Comparison of ENCODE assay signal across 20 cellular contexts in the genomic region with DNA sequence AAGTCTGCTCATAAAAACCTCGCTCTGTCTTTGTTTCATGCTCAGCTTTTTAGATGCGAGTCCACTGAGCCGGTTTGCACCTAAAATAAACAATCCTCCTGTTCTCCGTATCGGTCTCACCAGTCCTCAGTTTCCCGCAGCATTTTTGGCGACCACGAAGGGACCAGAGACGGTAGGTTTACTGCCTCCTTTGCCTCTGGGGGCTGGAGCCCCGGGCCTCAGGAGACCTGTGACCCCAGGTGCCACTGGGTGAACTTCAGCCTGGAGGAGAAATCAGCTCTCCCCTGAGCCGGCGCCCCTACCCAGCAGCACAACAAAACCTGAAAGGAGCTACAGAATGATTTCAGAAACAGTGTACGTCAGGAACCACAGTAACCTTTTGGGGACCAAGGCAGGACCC. TPM values are rescaled to one million over a fixed set of nuclear protein-coding genes. Genes with fewer than 3 reads are reported as not detected.
DNase-seq lines count a peak whose midpoint lies in the region; ATAC-seq and TF ChIP-seq lines count a peak whose summit lies in the region.
"Had no signal": no experiment of that assay in that cellular context is flagged by ENCODE, and none has a peak within 500 bp of the region (broad histone marks: within the 10 kb centered on the region; RNA-seq: fewer than 3 reads in every experiment).

No MANE protein-coding gene starts in this region.

- H4K91ac ChIP-seq in neuronal stem cell (ENCODE audit: low read depth, low read length, poor library complexity) = no peak overlapping the region

- TF ChIP-seq CTCF in body of pancreas (IDR thresholded peaks at IDR 0.05) = no peak
- no peak for TF ChIP-seq CTCF in type B pancreatic cell (conservative IDR thresholded peaks at IDR 0.05)
- TF ChIP-seq CTCF in nephron progenitor cell (IDR thresholded peaks at IDR 0.05) = no peak

- H2BK5ac ChIP-seq in neuronal stem cell (ENCODE audit: low read length) = no peak overlapping the region

- H3K36me3 ChIP-seq in body of pancreas (replicated peaks in 1 of 2; ENCODE audit: insufficient read depth in 1 of 2, low read depth in 2 of 2) (no peaks in the 10 kb centered on the region), neuronal stem cell (replicated peaks in 1 of 2; ENCODE audit: control insufficient read depth in 2 of 2, insufficient read depth in 2 of 2, low read length in 2 of 2) (no peaks in the 10 kb centered on the region), GM23248 (ENCODE audit: low read depth) (no peaks in the 10 kb centered on the region)

- peak overlapping the region; percentile 91 for H3K27ac Mint-ChIP-seq in type B pancreatic cell
- H3K27ac Mint-ChIP-seq in nephron progenitor cell = no peak overlapping the region
- H3K27ac Mint-ChIP-seq: CD4-positive, alpha-beta T cell had no signal

- no peak overlapping the region for H3K4ac ChIP-seq in neuronal stem cell (ENCODE audit: low read length)

- no peak overlapping the region for H2BK15ac ChIP-seq in neuronal stem cell (ENCODE audit: low read length)

- H2AK5ac ChIP-seq in neuronal stem cell (ENCODE audit: low read depth, low read length) = no peak overlapping the region

- TF ChIP-seq POLR2A in body of pancreas (IDR thresholded peaks at IDR 0.05) = no peak

- no peaks in the 10 kb centered on the region for H3K27me3 Mint-ChIP-seq in type B pancreatic cell
- H3K27me3 Mint-ChIP-seq in nephron progenitor cell (ENCODE audit: low read depth, poor library complexity) = peaks cover 12% of the 10 kb centered on the region

- no peaks in the 10 kb centered on the region for H4K20me1 ChIP-seq in GM23248 (ENCODE audit: insufficient read depth)

- no peak overlapping the region for H2BK120ac ChIP-seq in neuronal stem cell (ENCODE audit: low read depth, low read length)

- H3K14ac ChIP-seq in neuronal stem cell (ENCODE audit: low read length) = peak overlapping the region; percentile 14

- H2BK12ac ChIP-seq in neuronal stem cell (ENCODE audit: low read length) = no peak overlapping the region

- peaks cover 36% of the 10 kb centered on the region for H3K4me1 Mint-ChIP-seq in type B pancreatic cell (ENCODE audit: unreplicated experiment)
- peaks cover 73% of the 10 kb centered on the region for H3K4me1 Mint-ChIP-seq in nephron progenitor cell

- no peak overlapping the region for H3K9ac ChIP-seq in neuronal stem cell (ENCODE audit: low read depth, low read length, poor library complexity)
- no peak overlapping the region for H3K9ac ChIP-seq in GM23248
- H3K9ac ChIP-seq: KMS-11 had no signal

- H3K18ac ChIP-seq in neuronal stem cell (ENCODE audit: low read length) = no peak overlapping the region

- H3K9me3 ChIP-seq in body of pancreas = no peaks in the 10 kb centered on the region
- peaks cover 2 to 3% of the 10 kb centered on the region in 2 donors for H3K9me3 ChIP-seq in neuronal stem cell (replicated peaks in 1 of 2; ENCODE audit: control insufficient read depth in 2 of 2, insufficient read depth in 1 of 2, low read depth in 1 of 2, low read length in 2 of 2)
- no peaks in the 10 kb centered on the region for H3K9me3 ChIP-seq in GM23248 (ENCODE audit: low read depth)
- H3K9me3 ChIP-seq: Caco-2 had no signal

- WGBS in body of pancreas, 2 donors = 32 to 36% methylated on average over 13 of the region's 13 CpGs
- WGBS in neuronal stem cell (ENCODE audit: extremely low coverage in 2 of 2, insufficient read length in 2 of 2, insufficient replicate concordance in 1 of 2), 2 donors = no CpG with 5 or more reads among the region's 13 CpGs
- WGBS in GM23248 (ENCODE audit: low coverage in 1 of 2, low lambda C conversion rate in 2 of 2, missing lambda C conversion rate in 2 of 2), 2 experiments = 60 to 62% methylated on average over 13 of the region's 13 CpGs

- H2AFZ ChIP-seq in neuronal stem cell (ENCODE audit: low read length) (no peak overlapping the region), GM23248 (no peak overlapping the region)

- H3K9me3 Mint-ChIP-seq in type B pancreatic cell (no peaks in the 10 kb centered on the region), nephron progenitor cell (peaks cover 3% of the 10 kb centered on the region)
- H3K9me3 Mint-ChIP-seq: CD4-positive, alpha-beta T cell had no signal

- intact Hi-C loops in body of pancreas (cut with DNase I) = no loop called here

- H3F3A ChIP-seq in GM23248 (ENCODE audit: insufficient read depth) = no peaks in the 10 kb centered on the region

- peaks cover 85% of the 10 kb centered on the region for H3K4me1 ChIP-seq in body of pancreas
- peaks cover 0 to 10% of the 10 kb centered on the region in 2 donors for H3K4me1 ChIP-seq in neuronal stem cell (ENCODE audit: control insufficient read depth in 2 of 2, insufficient read depth in 1 of 2, low read depth in 1 of 2, low read length in 2 of 2)
- no peaks in the 10 kb centered on the region; the same call in 1 of the 2 replicates for H3K4me1 ChIP-seq in GM23248 (ENCODE audit: insufficient read depth)

- H3K4me2 ChIP-seq in neuronal stem cell (ENCODE audit: insufficient read depth, low read length, poor library complexity, severe bottlenecking) = no peak overlapping the region
- no peak overlapping the region for H3K4me2 ChIP-seq in GM23248 (ENCODE audit: unreplicated experiment)
- H3K4me2 ChIP-seq: KMS-11 had no signal

- H3K4me3 Mint-ChIP-seq in type B pancreatic cell (no peak overlapping the region), nephron progenitor cell (no peak overlapping the region)
- H3K4me3 Mint-ChIP-seq: CD4-positive, alpha-beta T cell had no signal

- no peak overlapping the region for H3K23ac ChIP-seq in neuronal stem cell (ENCODE audit: low read depth, low read length, poor library complexity)

- H3K27me3 ChIP-seq in body of pancreas (no peaks in the 10 kb centered on the region), neuronal stem cell (ENCODE audit: control insufficient read depth in 3 of 3, insufficient read depth in 3 of 3, low read depth in 1 of 3, low read length in 3 of 3) (no peaks in the 10 kb centered on the region), GM23248 (replicated peaks; ENCODE audit: insufficient read depth) (peaks cover 10% of the 10 kb centered on the region)

- H3K9me2 ChIP-seq in GM23248 (ENCODE audit: insufficient read depth) = no peaks in the 10 kb centered on the region

- H3K79me2 ChIP-seq in GM23248 (ENCODE audit: insufficient read depth) = no peaks in the 10 kb centered on the region

- ATAC-seq in body of pancreas = no peak

- in situ Hi-C loops in GM23248 (cut with MboI) = no loop called here
- in situ Hi-C loops in KBM-7 (cut with MboI; ENCODE audit: low pct_unique_long_range_greater_than_20kb, low sequenced_read_pairs) = no loop called here

- H3K79me1 ChIP-seq in neuronal stem cell (ENCODE audit: low read depth, low read length) = no peaks in the 10 kb centered on the region

- H3K27ac ChIP-seq in body of pancreas (peak overlapping the region in 3 of 4 donors; percentile 75 to 90 (median 80)), neuronal stem cell (replicated peaks; ENCODE audit: low read length) (no peak overlapping the region), GM23248 (no peak overlapping the region)
- H3K27ac ChIP-seq: 22Rv1, KMS-11 had no signal

- H3K36me3 Mint-ChIP-seq in type B pancreatic cell (no peaks in the 10 kb centered on the region), nephron progenitor cell (ENCODE audit: low read depth) (no peaks in the 10 kb centered on the region)

- DNase-seq in activated effector memory CD4-positive, alpha-beta T cell treated with anti-CD3 and anti-CD28 coated beads, Interleukin-2, amount 50 U/mL, for 16 hours = peak; percentile 31
- DNase-seq in activated effector memory CD4-positive, alpha-beta T cell treated with Interleukin-2 at 50 U/mL for 16 hours = no peak
- DNase-seq in body of pancreas (no peak), neuronal stem cell (ENCODE audit: low spot score) (no peak), type B pancreatic cell (ENCODE audit: extremely low spot score, unreplicated experiment) (no peak), GM23248 (no peak), nephron progenitor cell (no peak), KBM-7 (no peak)
- DNase-seq: Caco-2; CD4-positive, alpha-beta T cell; NCI-H1417 treated with DMSO at 0.1 percent for 48 hours; NCI-H187 treated with DMSO at 0.1 percent for 48 hours; NCI-H2227 treated with DMSO at 0.1 percent for 48 hours; NCI-H510A treated with DMSO at 0.1 percent for 48 hours; NCI-H774; RPMI8226; SIG-M5 had no signal

- no peak overlapping the region for H4K8ac ChIP-seq in neuronal stem cell (ENCODE audit: low read depth, low read length)

- H3K4me3 ChIP-seq in body of pancreas = no peak overlapping the region
- H3K4me3 ChIP-seq in neuronal stem cell (ENCODE audit: low read length in 2 of 2) = no peak overlapping the region
- no peak overlapping the region for H3K4me3 ChIP-seq in GM23248

RNA-seq across cellular contexts. Expression of a gene that starts 8.1 kb away (rescaled TPM):
- 10 to 100 TPM in 1 of 2 donors, 1 to 10 TPM in 1; 1.3 to 12.5 TPM for total RNA-seq in body of pancreas
- polyA plus RNA-seq in neuronal stem cell (2013, experiment 1 of 2) = not detected
- polyA plus RNA-seq in neuronal stem cell (2013, experiment 2 of 2) = not detected
- 0.27 and 0.36 TPM in 2 replicates for total RNA-seq in type B pancreatic cell (ENCODE audit: low replicate concordance)
- total RNA-seq in GM23248 (2014; rRNA removed; shearing (Covaris generic)) = not detected in 2 replicates
- not detected in 2 replicates for polyA plus RNA-seq in GM23248 (2016; fragmentation: Nextera tagmentation; extraction: Ambion mirVana)
- total RNA-seq: Caco-2, M059J had no signal

RNA-seq across cellular contexts. Expression of a gene that starts 23.6 kb away (rescaled TPM):
- 10 to 100 TPM; 17.9 to 21.8 TPM for total RNA-seq in body of pancreas
- 69.0 TPM for polyA plus RNA-seq in neuronal stem cell (2013, experiment 1 of 2)
- polyA plus RNA-seq in neuronal stem cell (2013, experiment 2 of 2) = 72.2 TPM
- 77.4 and 88.8 TPM in 2 replicates for total RNA-seq in type B pancreatic cell (ENCODE audit: low replicate concordance)
- 35.1 and 41.6 TPM in 2 replicates for total RNA-seq in GM23248 (2014; rRNA removed; shearing (Covaris generic))
- 38.4 and 38.5 TPM in 2 replicates for polyA plus RNA-seq in GM23248 (2016; fragmentation: Nextera tagmentation; extraction: Ambion mirVana)

RNA-seq across cellular contexts. Expression of a gene that starts 23.9 kb away (rescaled TPM):
- total RNA-seq in body of pancreas (10 to 100 TPM in 1 of 2 donors, 1 to 10 TPM in 1; 4.7 to 12.2 TPM), type B pancreatic cell (ENCODE audit: low replicate concordance) (18.1 and 21.4 TPM in 2 replicates)
- polyA plus RNA-seq in neuronal stem cell (2013, experiment 1 of 2) = 7.5 TPM
- 7.7 TPM for polyA plus RNA-seq in neuronal stem cell (2013, experiment 2 of 2)
- 8.9 and 19.1 TPM in 2 replicates for total RNA-seq in GM23248 (2014; rRNA removed; shearing (Covaris generic))
- 8.0 and 8.9 TPM in 2 replicates for polyA plus RNA-seq in GM23248 (2016; fragmentation: Nextera tagmentation; extraction: Ambion mirVana)

RNA-seq across cellular contexts. Expression of a gene that starts 56.2 kb away (rescaled TPM):
- total RNA-seq in body of pancreas (under 1 TPM in 1 of 2 donors, not detected in 1; 0.52 TPM), type B pancreatic cell (ENCODE audit: low replicate concordance) (0.58 and 0.74 TPM in 2 replicates)
- polyA plus RNA-seq in neuronal stem cell (2013, experiment 1 of 2) = 0.28 TPM
- polyA plus RNA-seq in neuronal stem cell (2013, experiment 2 of 2) = 0.26 TPM
- total RNA-seq in GM23248 (2014; rRNA removed; shearing (Covaris generic)) = not detected in 2 replicates
- polyA plus RNA-seq in GM23248 (2016; fragmentation: Nextera tagmentation; extraction: Ambion mirVana) = 0.66 and 0.91 TPM in 2 replicates

Comparison
In these comparisons a context has a peak if more than half of its experiments do, and no peak if none do; other contexts are left out.
1. H3K27ac ChIP-seq: peak in body of pancreas (3 of 4); none in neuronal stem cell (single experiment) and GM23248 (single experiment).